In the genomic region with DNA sequence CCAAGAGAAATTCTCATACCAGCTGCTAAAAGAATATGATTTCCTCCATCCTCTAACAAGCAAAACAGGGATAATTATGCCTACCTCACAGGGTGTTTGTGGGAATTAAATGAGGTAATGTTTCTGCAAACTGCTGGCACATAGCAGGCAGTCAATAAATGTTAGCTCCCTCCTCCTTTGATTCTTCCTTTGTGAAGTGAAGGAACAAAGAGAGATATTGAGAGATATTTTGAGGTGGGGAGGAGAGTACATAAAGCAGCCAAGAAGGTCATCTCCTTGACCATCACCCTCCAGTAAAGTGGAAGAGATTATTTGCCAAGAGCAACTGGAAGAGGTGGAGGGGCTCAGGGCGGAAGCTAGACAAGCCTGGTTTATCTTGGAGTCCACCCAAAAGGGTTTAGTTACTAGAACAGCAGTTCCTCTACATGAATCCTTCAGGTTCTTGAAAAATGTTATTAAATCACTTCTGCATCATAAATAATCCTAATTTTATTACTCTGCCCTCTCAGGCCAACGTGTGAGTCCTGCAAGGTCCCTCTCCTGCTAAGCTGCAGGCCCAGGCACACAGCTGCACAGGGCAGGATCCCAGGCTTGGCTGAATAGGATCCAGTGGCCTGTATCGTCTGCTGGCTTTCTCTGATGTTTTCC, we compare ENCODE assay signal across 1 cellular context.
TF ChIP-seq lines count a peak whose summit lies in the region.

No MANE protein-coding gene starts in this region.

TF ChIP-seq in HEK293, 187 proteins besides CTCF, POLR2A, EP300 and RAD21 (continued from another document):
- TF ChIP-seq, protein P1, sequence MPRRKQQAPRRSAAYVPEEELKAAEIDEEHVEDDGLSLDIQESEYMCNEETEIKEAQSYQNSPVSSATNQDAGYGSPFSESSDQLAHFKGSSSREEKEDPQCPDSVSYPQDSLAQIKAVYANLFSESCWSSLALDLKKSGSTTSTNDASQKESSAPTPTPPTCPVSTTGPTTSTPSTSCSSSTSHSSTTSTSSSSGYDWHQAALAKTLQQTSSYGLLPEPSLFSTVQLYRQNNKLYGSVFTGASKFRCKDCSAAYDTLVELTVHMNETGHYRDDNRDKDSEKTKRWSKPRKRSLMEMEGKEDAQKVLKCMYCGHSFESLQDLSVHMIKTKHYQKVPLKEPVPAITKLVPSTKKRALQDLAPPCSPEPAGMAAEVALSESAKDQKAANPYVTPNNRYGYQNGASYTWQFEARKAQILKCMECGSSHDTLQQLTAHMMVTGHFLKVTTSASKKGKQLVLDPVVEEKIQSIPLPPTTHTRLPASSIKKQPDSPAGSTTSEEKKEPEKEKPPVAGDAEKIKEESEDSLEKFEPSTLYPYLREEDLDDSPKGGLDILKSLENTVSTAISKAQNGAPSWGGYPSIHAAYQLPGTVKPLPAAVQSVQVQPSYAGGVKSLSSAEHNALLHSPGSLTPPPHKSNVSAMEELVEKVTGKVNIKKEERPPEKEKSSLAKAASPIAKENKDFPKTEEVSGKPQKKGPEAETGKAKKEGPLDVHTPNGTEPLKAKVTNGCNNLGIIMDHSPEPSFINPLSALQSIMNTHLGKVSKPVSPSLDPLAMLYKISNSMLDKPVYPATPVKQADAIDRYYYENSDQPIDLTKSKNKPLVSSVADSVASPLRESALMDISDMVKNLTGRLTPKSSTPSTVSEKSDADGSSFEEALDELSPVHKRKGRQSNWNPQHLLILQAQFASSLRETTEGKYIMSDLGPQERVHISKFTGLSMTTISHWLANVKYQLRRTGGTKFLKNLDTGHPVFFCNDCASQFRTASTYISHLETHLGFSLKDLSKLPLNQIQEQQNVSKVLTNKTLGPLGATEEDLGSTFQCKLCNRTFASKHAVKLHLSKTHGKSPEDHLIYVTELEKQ (tag by site-specific recombination; IDR thresholded peaks at IDR 0.05; ENCODE audit: borderline replicate concordance): no peak
- peak; percentile 90 for TF ChIP-seq GLIS1 (tag by site-specific recombination; IDR thresholded peaks at IDR 0.05)
- TF ChIP-seq IKZF3 (tag by site-specific recombination; IDR thresholded peaks at IDR 0.05): 0 out of 2 replicates have a peak, but pooled peaks have one; percentile 48
- no peak for TF ChIP-seq KLF9 (tag by site-specific recombination; IDR thresholded peaks at IDR 0.05; ENCODE audit: low read depth)
- no peak for TF ChIP-seq ZNF768 (tag by site-specific recombination; IDR thresholded peaks at IDR 0.05)
- TF ChIP-seq ZNF843 (tag by site-specific recombination; IDR thresholded peaks at IDR 0.05): peak; percentile 87
- TF ChIP-seq ZNF623 (tag by site-specific recombination; IDR thresholded peaks at IDR 0.05): no peak
- no peak for TF ChIP-seq ZNF785 (tag by site-specific recombination; IDR thresholded peaks at IDR 0.05)
- no peak for TF ChIP-seq ZBTB7A (tag by site-specific recombination; IDR thresholded peaks at IDR 0.05; ENCODE audit: low read depth)
- TF ChIP-seq, protein P2, sequence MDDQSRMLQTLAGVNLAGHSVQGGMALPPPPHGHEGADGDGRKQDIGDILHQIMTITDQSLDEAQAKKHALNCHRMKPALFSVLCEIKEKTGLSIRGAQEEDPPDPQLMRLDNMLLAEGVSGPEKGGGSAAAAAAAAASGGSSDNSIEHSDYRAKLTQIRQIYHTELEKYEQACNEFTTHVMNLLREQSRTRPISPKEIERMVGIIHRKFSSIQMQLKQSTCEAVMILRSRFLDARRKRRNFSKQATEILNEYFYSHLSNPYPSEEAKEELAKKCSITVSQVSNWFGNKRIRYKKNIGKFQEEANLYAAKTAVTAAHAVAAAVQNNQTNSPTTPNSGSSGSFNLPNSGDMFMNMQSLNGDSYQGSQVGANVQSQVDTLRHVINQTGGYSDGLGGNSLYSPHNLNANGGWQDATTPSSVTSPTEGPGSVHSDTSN (CRISPR knock-in tag; IDR thresholded peaks at IDR 0.05): no peak
- no peak for TF ChIP-seq ZNF266 (tag by site-specific recombination; IDR thresholded peaks at IDR 0.05; ENCODE audit: low read depth)
